In the genomic region with DNA sequence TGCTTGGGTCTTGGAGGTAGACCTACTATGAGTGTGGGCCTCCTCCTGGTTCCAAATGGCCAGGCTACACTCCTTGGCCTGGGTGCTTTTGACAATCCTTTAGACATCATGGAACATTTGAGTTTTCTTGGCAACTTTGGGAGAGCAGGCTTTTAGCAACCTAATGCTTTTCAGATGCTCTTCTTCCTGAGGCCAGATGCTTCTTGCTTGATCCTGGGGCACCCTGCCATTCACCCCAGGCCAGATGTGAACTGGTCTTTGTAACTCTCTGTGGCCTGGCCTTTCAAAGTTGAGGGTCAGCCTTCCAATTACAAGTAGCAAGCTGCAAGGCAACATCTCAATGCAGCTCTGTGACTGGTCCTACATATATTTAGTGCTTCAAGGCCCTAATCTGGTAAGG, we compare ENCODE assay signal across 35 cellular contexts. TPM values are rescaled to one million over a fixed set of nuclear protein-coding genes. Genes with fewer than 3 reads are reported as not detected.
"Had no signal": no experiment of that assay in that cellular context is flagged by ENCODE, and none has a peak within 500 bp of the region (broad histone marks: within the 10 kb centered on the region; RNA-seq: fewer than 3 reads in every experiment).

No MANE protein-coding gene starts in this region.

- H3K4me3 Mint-ChIP-seq: activated B cell treated with CpG ODN at 0.5 μM for 24 hours; activated CD8-positive, alpha-beta T cell treated with anti-CD3 and anti-CD28 coated beads for 36 hours; activated naive CD8-positive, alpha-beta T cell; activated T-cell treated with anti-CD3 and anti-CD28 coated beads, Interleukin-2, amount 50 U/mL, for 4 hours; activated T-helper 17 cell treated with anti-CD3 and anti-CD28 coated beads, Interleukin-2, amount 50 U/mL, for 72 hours; effector memory CD8-positive, alpha-beta T cell; T-cell; T-helper 1 cell treated with Interleukin-12 subunit alpha and Interleukin-12 subunit beta and Interleukin-4 antibody, amounts not matched to agents 30 μg/mL and 1 μg/mL, for 36 hours; T-helper 2 cell treated with Interferon-gamma antibody and Interleukin-4, amounts not matched to agents 5 μg/mL and 100 μg/mL, for 36 hours had no signal

- H3K27ac Mint-ChIP-seq: activated B cell treated with CpG ODN at 0.5 μM for 24 hours; activated CD8-positive, alpha-beta T cell treated with anti-CD3 and anti-CD28 coated beads for 36 hours; activated naive CD8-positive, alpha-beta T cell; activated T-helper 17 cell treated with anti-CD3 and anti-CD28 coated beads, Interleukin-2, amount 50 U/mL, for 72 hours; effector memory CD8-positive, alpha-beta T cell; T-cell; T-helper 1 cell treated with Interleukin-12 subunit alpha and Interleukin-12 subunit beta and Interleukin-4 antibody, amounts not matched to agents 30 μg/mL and 1 μg/mL, for 36 hours; T-helper 2 cell treated with Interferon-gamma antibody and Interleukin-4, amounts not matched to agents 5 μg/mL and 100 μg/mL, for 36 hours had no signal

- H3K4me1 Mint-ChIP-seq: activated B cell treated with CpG ODN at 0.5 μM for 24 hours; activated T-helper 17 cell treated with anti-CD3 and anti-CD28 coated beads, Interleukin-2, amount 50 U/mL, for 72 hours; T-cell had no signal

- H3K27me3 ChIP-seq: esophagus muscularis mucosa, gastrocnemius medialis, heart left ventricle had no signal

- H3K27ac ChIP-seq: esophagus muscularis mucosa, foreskin keratinocyte, gastrocnemius medialis, heart left ventricle, WERI-Rb-1 had no signal

- H3K4me3 ChIP-seq: esophagus muscularis mucosa, gastrocnemius medialis, heart left ventricle had no signal

- H3K9me3 ChIP-seq: esophagus muscularis mucosa, gastrocnemius medialis, heart left ventricle had no signal

- H3K9me3 Mint-ChIP-seq: activated CD8-positive, alpha-beta T cell treated with anti-CD3 and anti-CD28 coated beads for 36 hours; effector memory CD8-positive, alpha-beta T cell; T-helper 1 cell treated with Interleukin-12 subunit alpha and Interleukin-12 subunit beta and Interleukin-4 antibody, amounts not matched to agents 30 μg/mL and 1 μg/mL, for 36 hours; T-helper 2 cell treated with Interferon-gamma antibody and Interleukin-4, amounts not matched to agents 5 μg/mL and 100 μg/mL, for 36 hours had no signal

- H3K27me3 Mint-ChIP-seq: activated B cell treated with CpG ODN at 0.5 μM for 24 hours; activated CD8-positive, alpha-beta T cell treated with anti-CD3 and anti-CD28 coated beads for 36 hours; activated naive CD8-positive, alpha-beta T cell; activated T-helper 17 cell treated with anti-CD3 and anti-CD28 coated beads, Interleukin-2, amount 50 U/mL, for 72 hours had no signal

- H3K36me3 Mint-ChIP-seq: activated naive CD8-positive, alpha-beta T cell; T-cell had no signal

- ATAC-seq: activated CD4-positive, CD25-positive, alpha-beta regulatory T cell treated with anti-CD3 and anti-CD28 coated beads, Interleukin-2, amount 50 U/mL, for 24 hours; activated CD8-positive, alpha-beta T cell treated with anti-CD3 and anti-CD28 coated beads for 36 hours; activated T-cell treated with anti-CD3 and anti-CD28 coated beads, Interleukin-2, amount 50 U/mL, for 4 hours; activated T-helper 17 cell treated with anti-CD3 and anti-CD28 coated beads, Interleukin-2, amount 50 U/mL, for 72 hours; effector memory CD8-positive, alpha-beta T cell; foreskin keratinocyte; gastrocnemius medialis; heart left ventricle; T-cell had no signal

- H3K36me3 ChIP-seq: esophagus muscularis mucosa, gastrocnemius medialis, heart left ventricle, WERI-Rb-1 had no signal

- H3K4me1 ChIP-seq: esophagus muscularis mucosa, foreskin keratinocyte, gastrocnemius medialis, heart left ventricle had no signal

- DNase-seq: activated B cell treated with CpG ODN at 0.5 μM for 24 hours; activated CD4-positive, alpha-beta T cell treated with anti-CD3 and anti-CD28 coated beads for 48 hours; activated CD4-positive, alpha-beta T cell treated with anti-CD3 and anti-CD28 coated beads, Interleukin-2, amount 50 U/mL, for 1 hour; activated CD4-positive, alpha-beta T cell treated with anti-CD3 and anti-CD28 coated beads, Interleukin-2, amount 50 U/mL, for 48 hours; activated CD8-positive, alpha-beta memory T cell treated with anti-CD3 and anti-CD28 coated beads for 24 hours; activated CD8-positive, alpha-beta T cell treated with anti-CD3 and anti-CD28 coated beads for 36 hours; activated effector memory CD4-positive, alpha-beta T cell treated with Interleukin-2 at 50 U/mL for 16 hours; activated gamma-delta T cell treated with Interleukin-2 at 50 U/mL for 16 hours; activated naive CD4-positive, alpha-beta T cell treated with anti-CD3 and anti-CD28 coated beads, Interleukin-2, amount 50 U/mL, for 16 hours; activated naive CD4-positive, alpha-beta T cell treated with Interleukin-2 at 50 U/mL for 16 hours; activated T-cell treated with anti-CD3 and anti-CD28 coated beads, Interleukin-2, amount 50 U/mL, for 4 hours; amniotic stem cell; anterior cingulate cortex; caudate nucleus; cortex of kidney; dermis blood vessel endothelial cell; effector CD4-positive, alpha-beta T cell; effector memory CD8-positive, alpha-beta T cell; erythroblast; foreskin keratinocyte; glutamatergic neuron; heart left ventricle; T-cell; T1000; WERI-Rb-1 had no signal

RNA-seq across cellular contexts. Expression of a gene that starts 40.5 kb away (rescaled TPM):
- total RNA-seq: activated B cell treated with CpG ODN at 0.5 μM for 24 hours; activated CD8-positive, alpha-beta T cell treated with anti-CD3 and anti-CD28 coated beads for 36 hours; activated T-cell treated with anti-CD3 and anti-CD28 coated beads, Interleukin-2, amount 50 U/mL, for 4 hours; activated T-helper 17 cell treated with anti-CD3 and anti-CD28 coated beads, Interleukin-2, amount 50 U/mL, for 72 hours; astrocyte; chondrocyte; dermis blood vessel endothelial cell; esophagus muscularis mucosa; foreskin keratinocyte; gastrocnemius medialis; T-cell had no signal
- polyA plus RNA-seq: adipose tissue, foreskin keratinocyte, heart left ventricle had no signal

RNA-seq across cellular contexts. Expression of a gene that starts 53.8 kb away (rescaled TPM):
- total RNA-seq: activated B cell treated with CpG ODN at 0.5 μM for 24 hours; activated CD8-positive, alpha-beta T cell treated with anti-CD3 and anti-CD28 coated beads for 36 hours; activated T-helper 17 cell treated with anti-CD3 and anti-CD28 coated beads, Interleukin-2, amount 50 U/mL, for 72 hours; foreskin keratinocyte had no signal
- polyA plus RNA-seq: foreskin keratinocyte had no signal
